33 cellular contexts compared by ENCODE assay signal in genomic region chr2:219468410-219469185, GRCh38. TPM values are rescaled to one million over a fixed set of nuclear protein-coding genes. Genes with fewer than 3 reads are reported as not detected.
DNase-seq lines count a peak whose midpoint lies in the region; ATAC-seq and TF ChIP-seq lines count a peak whose summit lies in the region.
"Had no signal": no experiment of that assay in that cellular context is flagged by ENCODE, and none has a peak within 500 bp of the region (broad histone marks: within the 10 kb centered on the region; RNA-seq: fewer than 3 reads in every experiment).

No MANE protein-coding gene starts in this region.

- H3K4me1 ChIP-seq in BLaER1, result peaks cover 45% of the 10 kb centered on the region
- H3K4me1 ChIP-seq in sigmoid colon, result peaks cover 0 to 66% (median 61%) of the 10 kb centered on the region in 4 donors
- H3K4me1 ChIP-seq: prostate gland had no signal

- peak overlapping the region; percentile 49 for H3K4me2 ChIP-seq in BLaER1

- WGBS in sigmoid colon, 2 donors, result 91% methylated on average over 23 of the region's 23 CpGs

- no peaks in the 10 kb centered on the region for H4K20me1 ChIP-seq in BLaER1

- no peak overlapping the region for H3K9ac ChIP-seq in BLaER1

- no peaks in the 10 kb centered on the region for H3K27me3 ChIP-seq in BLaER1
- H3K27me3 ChIP-seq in sigmoid colon, result no peaks in the 10 kb centered on the region
- H3K27me3 ChIP-seq: BE2C, uterus had no signal

- no peak overlapping the region for H3K27ac ChIP-seq in BLaER1
- peak overlapping the region; percentile 34 for H3K27ac ChIP-seq in RWPE1
- peak overlapping the region; percentile 77 to 99 (median 99) for H3K27ac ChIP-seq in sigmoid colon
- H3K27ac ChIP-seq: prostate gland, skin epidermis, uterus, VCaP had no signal

- peak; percentile 2 to 5 for ATAC-seq in left cardiac atrium
- no peak for ATAC-seq in activated CD8-positive, alpha-beta T cell treated with anti-CD3 and anti-CD28 coated beads, Interleukin-2, amount 10 ng/mL, durations not matched to agents 7 days and 5 days
- ATAC-seq: activated CD4-positive, alpha-beta T cell treated with anti-CD3 and anti-CD28 coated beads for 36 hours; activated naive CD4-positive, alpha-beta T cell treated with anti-CD3 and anti-CD28 coated beads, Interleukin-2, amount 50 U/mL, for 72 hours; natural killer cell had no signal

- H3K4me3 Mint-ChIP-seq in activated CD8-positive, alpha-beta T cell treated with anti-CD3 and anti-CD28 coated beads, Interleukin-2, amount 10 ng/mL, durations not matched to agents 7 days and 5 days, result no peak overlapping the region
- H3K4me3 Mint-ChIP-seq: activated CD4-positive, alpha-beta T cell treated with anti-CD3 and anti-CD28 coated beads for 36 hours; CD8-positive, alpha-beta memory T cell; dendritic cell treated with granulocyte-macrophage colony-stimulating factor and Interleukin-4, amounts not matched to agents 40 ng/mL and 50 ng/mL, for 4 days; endodermal cell; natural killer cell had no signal

- no peak overlapping the region for H3K27ac Mint-ChIP-seq in activated CD8-positive, alpha-beta T cell treated with anti-CD3 and anti-CD28 coated beads, Interleukin-2, amount 10 ng/mL, durations not matched to agents 7 days and 5 days
- H3K27ac Mint-ChIP-seq: activated CD4-positive, alpha-beta T cell treated with anti-CD3 and anti-CD28 coated beads for 36 hours; activated naive CD4-positive, alpha-beta T cell treated with anti-CD3 and anti-CD28 coated beads, Interleukin-2, amount 50 U/mL, for 72 hours; CD8-positive, alpha-beta memory T cell; dendritic cell treated with granulocyte-macrophage colony-stimulating factor and Interleukin-4, amounts not matched to agents 40 ng/mL and 50 ng/mL, for 4 days; endodermal cell; natural killer cell had no signal

- TF ChIP-seq EP300 in sigmoid colon (IDR thresholded peaks at IDR 0.05), result no peak

- no peak overlapping the region for H3K4me3 ChIP-seq in BLaER1
- H3K4me3 ChIP-seq in sigmoid colon, result no peak overlapping the region
- H3K4me3 ChIP-seq: prostate gland, skin epidermis, uterus had no signal

- H3K9me3 Mint-ChIP-seq in activated CD8-positive, alpha-beta T cell treated with anti-CD3 and anti-CD28 coated beads, Interleukin-2, amount 10 ng/mL, durations not matched to agents 7 days and 5 days (ENCODE audit: insufficient read depth), result no peaks in the 10 kb centered on the region
- H3K9me3 Mint-ChIP-seq: activated naive CD4-positive, alpha-beta T cell treated with anti-CD3 and anti-CD28 coated beads, Interleukin-2, amount 50 U/mL, for 72 hours; CD8-positive, alpha-beta memory T cell; dendritic cell treated with granulocyte-macrophage colony-stimulating factor and Interleukin-4, amounts not matched to agents 40 ng/mL and 50 ng/mL, for 4 days; endodermal cell; natural killer cell had no signal

- H3K9me3 ChIP-seq in BLaER1, result no peaks in the 10 kb centered on the region
- H3K9me3 ChIP-seq in sigmoid colon, result no peaks in the 10 kb centered on the region
- H3K9me3 ChIP-seq: BE2C, prostate gland, uterus had no signal

- POLR2A ChIA-PET in RWPE1 (lab: Yijun Ruan, JAX; ENCODE audit: low non-redundant PET), result interaction anchor here (0.5 kb wide), 1 partner anchor 150 kb away, joined by 9 read pairs; no protein-coding TSS in a partner anchor
- POLR2A ChIA-PET in activated CD8-positive, alpha-beta T cell treated with anti-CD3 and anti-CD28 coated beads, Interleukin-2, amount 10 ng/mL, durations not matched to agents 7 days and 5 days (lab: Charles Lee), result no interaction called here

- no peaks in the 10 kb centered on the region for H3K4me1 Mint-ChIP-seq in activated CD8-positive, alpha-beta T cell treated with anti-CD3 and anti-CD28 coated beads, Interleukin-2, amount 10 ng/mL, durations not matched to agents 7 days and 5 days (ENCODE audit: low read depth)
- H3K4me1 Mint-ChIP-seq: activated CD4-positive, alpha-beta T cell treated with anti-CD3 and anti-CD28 coated beads for 36 hours; CD8-positive, alpha-beta memory T cell; endodermal cell; natural killer cell had no signal

- no peaks in the 10 kb centered on the region for H3K27me3 Mint-ChIP-seq in activated CD8-positive, alpha-beta T cell treated with anti-CD3 and anti-CD28 coated beads, Interleukin-2, amount 10 ng/mL, durations not matched to agents 7 days and 5 days (ENCODE audit: low read depth)
- H3K27me3 Mint-ChIP-seq: activated CD4-positive, alpha-beta T cell treated with anti-CD3 and anti-CD28 coated beads for 36 hours had no signal

- CTCF ChIA-PET in RWPE1 (lab: Yijun Ruan, JAX), result no interaction called here
- CTCF ChIA-PET in activated CD8-positive, alpha-beta T cell treated with anti-CD3 and anti-CD28 coated beads, Interleukin-2, amount 10 ng/mL, durations not matched to agents 7 days and 5 days (lab: Charles Lee), result interaction anchor here (1.5 kb wide), 1 partner anchor 61 kb away, joined by 5 read pairs; no protein-coding TSS in a partner anchor

- no peak for DNase-seq in RWPE1 (ENCODE audit: low spot score)
- no peak for DNase-seq in left cardiac atrium
- DNase-seq in sigmoid colon, result no peak
- no peak for DNase-seq in activated gamma-delta T cell treated with Interleukin-2 at 50 U/mL for 16 hours
- DNase-seq in activated CD4-positive, alpha-beta T cell treated with anti-CD3 and anti-CD28 coated beads, Interleukin-2, amount 50 U/mL, for 4 hours, result no peak
- DNase-seq in activated CD8-positive, alpha-beta T cell treated with anti-CD3 and anti-CD28 coated beads, Interleukin-2, amount 10 ng/mL, durations not matched to agents 7 days and 5 days, result no peak
- DNase-seq: activated CD4-positive, alpha-beta T cell treated with anti-CD3 and anti-CD28 coated beads for 36 hours; amygdala; CD8-positive, alpha-beta memory T cell; endodermal cell; Karpas-422; natural killer cell; NCI-H1417 treated with DMSO at 0.1 percent for 48 hours; NCI-H2081 treated with DMSO at 0.1 percent for 48 hours; NCI-H345; NCI-H69; occipital lobe; SIG-M5; stimulated activated naive CD4-positive, alpha-beta T cell; T-helper 9 cell; uterus had no signal

- TF ChIP-seq CTCF in RWPE1 (conservative IDR thresholded peaks at IDR 0.05; ENCODE audit: low read depth) (no peak), sigmoid colon (IDR thresholded peaks at IDR 0.05) (no peak)

- intact Hi-C loops in left cardiac atrium (cut with DNase I), result no loop called here
- intact Hi-C loops in sigmoid colon (cut with DNase I), result no loop called here

- H3K36me3 ChIP-seq in BLaER1, result peaks cover 29% of the 10 kb centered on the region; the same call in 1 of the 2 replicates
- H3K36me3 ChIP-seq in sigmoid colon, result peaks cover 3 to 92% (median 49%) of the 10 kb centered on the region in 4 donors
- H3K36me3 ChIP-seq: prostate gland, uterus had no signal

- TF ChIP-seq POLR2A in sigmoid colon (IDR thresholded peaks at IDR 0.05), result no peak

- no peaks in the 10 kb centered on the region for H3K36me3 Mint-ChIP-seq in activated CD8-positive, alpha-beta T cell treated with anti-CD3 and anti-CD28 coated beads, Interleukin-2, amount 10 ng/mL, durations not matched to agents 7 days and 5 days (ENCODE audit: low read depth)
- H3K36me3 Mint-ChIP-seq: activated naive CD4-positive, alpha-beta T cell treated with anti-CD3 and anti-CD28 coated beads, Interleukin-2, amount 50 U/mL, for 72 hours; CD8-positive, alpha-beta memory T cell; natural killer cell had no signal

RNA-seq across cellular contexts. Expression of gene GMPPA, which starts 30.1 kb away (rescaled TPM):
- 10 to 100 TPM; 29.0 to 30.0 TPM for total RNA-seq in left cardiac atrium
- 10 to 100 TPM; 13.9 to 24.7 (median 21.3) TPM for total RNA-seq in sigmoid colon
- 10 to 100 TPM; 42.6 to 52.8 (median 44.2) TPM for polyA plus RNA-seq in sigmoid colon
- total RNA-seq in activated CD8-positive, alpha-beta T cell treated with anti-CD3 and anti-CD28 coated beads, Interleukin-2, amount 10 ng/mL, durations not matched to agents 7 days and 5 days, result 10 to 100 TPM; 37.8 to 41.2 TPM

RNA-seq across cellular contexts. Expression of gene SPEG, which starts 34.0 kb away (rescaled TPM):
- 10 to 100 TPM; 94.6 to 94.9 TPM for total RNA-seq in left cardiac atrium
- 100 to 1,000 TPM; 123 to 321 (median 194) TPM for total RNA-seq in sigmoid colon
- polyA plus RNA-seq in sigmoid colon, result 10 to 100 TPM in 2 of 3 donors, 1 to 10 TPM in 1; 6.0 to 25.4 (median 13.4) TPM
- 10 to 100 TPM; 10.8 to 11.6 TPM for total RNA-seq in activated CD8-positive, alpha-beta T cell treated with anti-CD3 and anti-CD28 coated beads, Interleukin-2, amount 10 ng/mL, durations not matched to agents 7 days and 5 days

RNA-seq across cellular contexts. Expression of gene ASIC4, which starts 45.7 kb away (rescaled TPM):
- total RNA-seq in left cardiac atrium (under 1 TPM in 1 of 2 donors, not detected in 1; 0.32 TPM), sigmoid colon (under 1 TPM in 1 of 4 donors, not detected in 3; under 0.01 TPM)
- under 1 TPM in 1 of 3 donors, not detected in 2; 0.07 TPM for polyA plus RNA-seq in sigmoid colon
- total RNA-seq in activated CD8-positive, alpha-beta T cell treated with anti-CD3 and anti-CD28 coated beads, Interleukin-2, amount 10 ng/mL, durations not matched to agents 7 days and 5 days, result not detected
- total RNA-seq: activated CD4-positive, alpha-beta T cell treated with anti-CD3 and anti-CD28 coated beads for 36 hours; activated CD8-positive, alpha-beta memory T cell treated with anti-CD3 and anti-CD28 coated beads for 36 hours; CD8-positive, alpha-beta memory T cell; fibroblast of villous mesenchyme; HepG2; mononuclear cell had no signal
- polyA plus RNA-seq: CD8-positive, alpha-beta memory T cell had no signal

RNA-seq across cellular contexts. Expression of gene DES, which starts 50.4 kb away (rescaled TPM):
- 1,000 to 10,000 TPM; 5,895 to 7,519 TPM for total RNA-seq in left cardiac atrium
- over 10,000 TPM in 3 of 4 donors, 1,000 to 10,000 TPM in 1; 7,366 to 30,562 (median 13,340) TPM for total RNA-seq in sigmoid colon
- polyA plus RNA-seq in sigmoid colon, result 100 to 1,000 TPM in 2 of 3 donors, 10 to 100 TPM in 1; 35.1 to 264 (median 162) TPM
- total RNA-seq in activated CD8-positive, alpha-beta T cell treated with anti-CD3 and anti-CD28 coated beads, Interleukin-2, amount 10 ng/mL, durations not matched to agents 7 days and 5 days, result not detected
- total RNA-seq: activated CD4-positive, alpha-beta T cell treated with anti-CD3 and anti-CD28 coated beads for 36 hours; activated CD8-positive, alpha-beta memory T cell treated with anti-CD3 and anti-CD28 coated beads for 36 hours; activated naive CD4-positive, alpha-beta T cell treated with anti-CD3 and anti-CD28 coated beads, Interleukin-2, amount 50 U/mL, for 72 hours; bronchial epithelial cell; CD8-positive, alpha-beta memory T cell; HepG2; natural killer cell had no signal
- polyA plus RNA-seq: CD8-positive, alpha-beta memory T cell; HepG2 had no signal

Comparison
In these comparisons a context has a peak if more than half of its experiments do, and no peak if none do; other contexts are left out.
1. RNA of gene SPEG, which starts 34.0 kb away (total RNA-seq): 123 to 321 TPM in sigmoid colon and 94.6 to 94.9 TPM in left cardiac atrium; 10.8 to 11.6 TPM in activated CD8-positive, alpha-beta T cell treated with anti-CD3 and anti-CD28 coated beads, Interleukin-2, amount 10 ng/mL, durations not matched to agents 7 days and 5 days; every median in the first group is over 4 times any median in the second.